In the genomic region with DNA sequence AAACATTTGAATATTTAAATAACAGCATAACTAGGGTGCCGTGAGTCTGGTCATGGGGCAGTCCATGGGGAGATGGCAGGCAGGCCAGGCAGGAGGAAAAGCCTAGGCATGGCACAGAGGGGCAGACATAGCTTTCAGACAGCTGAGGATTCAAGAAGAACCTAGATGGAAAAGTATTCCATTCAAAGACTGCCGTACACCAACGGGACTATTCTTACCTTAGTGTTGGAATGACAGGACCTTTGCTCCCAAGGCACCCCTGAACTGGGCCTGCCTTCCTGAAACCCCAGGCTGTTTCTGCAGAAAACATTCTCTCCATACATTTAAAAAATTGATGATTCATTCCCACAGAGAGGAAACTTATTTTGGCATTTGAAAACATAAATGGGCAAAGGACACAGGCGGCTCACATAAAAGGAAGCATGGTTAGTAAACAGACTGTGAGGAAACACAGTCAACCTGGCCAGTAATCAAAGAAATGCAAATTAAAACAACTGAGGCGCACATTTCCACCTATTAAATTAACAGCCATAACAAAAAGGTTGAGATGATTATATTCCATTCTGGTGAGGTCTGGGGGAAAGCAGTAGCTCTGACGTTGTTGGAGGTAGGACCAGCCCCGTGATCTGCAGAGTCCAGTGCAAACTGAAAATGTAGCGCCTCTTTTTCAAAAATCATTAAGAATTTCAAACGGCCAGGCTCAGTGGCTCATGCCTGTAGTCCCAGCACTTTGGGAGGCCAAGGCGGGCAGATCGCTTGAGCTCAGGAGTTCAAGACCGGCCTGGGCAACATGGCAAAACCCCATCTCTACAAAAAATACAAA, we compare ENCODE assay signal across 25 cellular contexts.
"Had no signal": no experiment of that assay in that cellular context is flagged by ENCODE, and none has a peak within 500 bp of the region (broad histone marks: within the 10 kb centered on the region; RNA-seq: fewer than 3 reads in every experiment).

No MANE protein-coding gene starts in this region.

- H3K27me3 ChIP-seq: gastrocnemius medialis, spleen, thyroid gland had no signal

- DNase-seq: activated CD4-positive, alpha-beta T cell treated with anti-CD3 and anti-CD28 coated beads, Interleukin-2, amount 50 U/mL, for 1 hour; activated CD4-positive, CD25-positive, alpha-beta regulatory T cell treated with anti-CD3 and anti-CD28 coated beads, Interleukin-2, amount 50 U/mL, for 72 hours; activated CD8-positive, alpha-beta T cell treated with anti-CD3 and anti-CD28 coated beads, Interleukin-2, amount 10 ng/mL, durations not matched to agents 7 days and 5 days; activated gamma-delta T cell; activated naive CD4-positive, alpha-beta T cell treated with anti-CD3 and anti-CD28 coated beads, Interleukin-2, amount 50 U/mL, for 16 hours; activated naive CD8-positive, alpha-beta T cell treated with anti-CD3 and anti-CD28 coated beads, Interleukin-2, amount 50 U/mL, for 24 hours; anterior cingulate cortex; central memory CD4-positive, alpha-beta T cell; effector memory CD4-positive, alpha-beta T cell; esophagus squamous epithelium; gastrocnemius medialis; head of caudate nucleus; left colon; natural killer cell; retina; spleen; stimulated activated CD4-positive, alpha-beta T cell treated with anti-CD3 and anti-CD28 coated beads, Interleukin-4, amount 100 ng/mL, for 24 hours; stimulated activated naive CD8-positive, alpha-beta T cell treated with anti-CD3 and anti-CD28 coated beads, Interleukin-15, Interleukin-2, amounts not matched to agents 100 U/mL and 50 U/mL, for 24 hours; substantia nigra; SW 1271; T-helper 2 cell; thyroid gland; WERI-Rb-1 had no signal

- H3K36me3 ChIP-seq: esophagus squamous epithelium, gastrocnemius medialis, spleen, thyroid gland, WERI-Rb-1 had no signal

- H3K4me1 ChIP-seq: esophagus squamous epithelium, gastrocnemius medialis, spleen, thyroid gland had no signal

- H3K27ac ChIP-seq: esophagus squamous epithelium, gastrocnemius medialis, spleen, thyroid gland, WERI-Rb-1 had no signal

- H3K4me3 ChIP-seq: esophagus squamous epithelium, gastrocnemius medialis, lung, spleen, thyroid gland had no signal

- H3K9me3 ChIP-seq: esophagus squamous epithelium, gastrocnemius medialis, thyroid gland had no signal

- ATAC-seq: activated CD8-positive, alpha-beta T cell treated with anti-CD3 and anti-CD28 coated beads, Interleukin-2, amount 10 ng/mL, durations not matched to agents 7 days and 5 days; gastrocnemius medialis; left colon; natural killer cell; stimulated activated naive CD8-positive, alpha-beta T cell treated with anti-CD3 and anti-CD28 coated beads, Interleukin-15, Interleukin-2, amounts not matched to agents 100 U/mL and 50 U/mL, for 24 hours had no signal

- FAIRE-seq: islet of Langerhans had no signal
